Comparison of ENCODE assay signal across 21 cellular contexts in genomic region chr9:99632349-99633038, GRCh38.
DNase-seq lines count a peak whose midpoint lies in the region; ATAC-seq, FAIRE-seq and TF ChIP-seq lines count a peak whose summit lies in the region.
"Had no signal": no experiment of that assay in that cellular context is flagged by ENCODE, and none has a peak within 500 bp of the region (broad histone marks: within the 10 kb centered on the region; RNA-seq: fewer than 3 reads in every experiment).

No MANE protein-coding gene starts in this region.

- ATAC-seq in A549 (no peak), K562 (no peak)
- ATAC-seq: HCT116 had no signal

- no peak for TF ChIP-seq RAD21 in A549 (conservative IDR thresholded peaks at IDR 0.05 in 1 of 2, IDR thresholded peaks at IDR 0.05 in 1 of 2)
- no peak for TF ChIP-seq RAD21 in K562 (CRISPR knock-in tag; conservative IDR thresholded peaks at IDR 0.05 in 1 of 2, IDR thresholded peaks at IDR 0.05 in 1 of 2)

- no peaks in the 10 kb centered on the region for H3K27me3 ChIP-seq in K562 (ENCODE audit: control insufficient read depth in 2 of 2, insufficient read depth in 2 of 2, low read length in 2 of 2)

- TF ChIP-seq EP300 in A549 (IDR thresholded peaks at IDR 0.05) (no peak), K562 (IDR thresholded peaks at IDR 0.05; ENCODE audit: low read length) (no peak)

- H3K79me2 ChIP-seq in K562 (ENCODE audit: control insufficient read depth, insufficient read depth, low read length): no peaks in the 10 kb centered on the region

- CTCF ChIA-PET in A549 (lab: Yijun Ruan, JAX): no interaction called here
- CTCF ChIA-PET in K562 (lab: Yijun Ruan, JAX; ENCODE audit: low intra/inter-chr PET ratio): no interaction called here

- no peaks in the 10 kb centered on the region for H3K9me1 ChIP-seq in K562 (ENCODE audit: control insufficient read depth, insufficient read depth, low read length)

- H3K27ac ChIP-seq in A549 (no peak overlapping the region), K562 (ENCODE audit: extremely low read depth, low read depth, low read length) (no peak overlapping the region)
- H3K27ac ChIP-seq: GM23248 had no signal

- intact Hi-C loops in K562 (cut with micrococcal nuclease): loop anchor here (10.0 kb wide), 1 partner anchor 62 kb away; no protein-coding TSS in a partner anchor

- H3K9me3 ChIP-seq in A549 (no peaks in the 10 kb centered on the region), K562 (replicated peaks; ENCODE audit: control insufficient read depth, insufficient read depth, low read depth, low read length) (no peaks in the 10 kb centered on the region)

- in situ Hi-C loops in K562 (cut with MboI): no loop called here

- no peak for FAIRE-seq in A549 (lab: Jason Lieb, UNC)
- peak; percentile 23 for FAIRE-seq in GM12891 (lab: Jason Lieb, UNC)
- no peak for FAIRE-seq in K562 (lab: Jason Lieb, UNC)
- FAIRE-seq in HTR-8/SVneo (lab: Jason Lieb, UNC): no peak
- FAIRE-seq: D721Med, H54 had no signal

- DNase-seq in A549 (ENCODE audit: low read depth in 1 of 2, low spot score in 1 of 2) (no peak), GM12891 (ENCODE audit: insufficient read length, low spot score) (no peak), NAMALWA (ENCODE audit: low spot score) (peak; percentile 24), K562 (ENCODE audit: extremely low read depth in 1 of 4, low spot score in 3 of 4) (no peak), HTR-8/SVneo (ENCODE audit: insufficient read length, low spot score) (no peak), globus pallidus (ENCODE audit: low spot score) (no peak), T1000 (lab: John Stamatoyannopoulos, UW) (no peak), NCI-H69 (lab: John Stamatoyannopoulos, UW) (no peak)
- DNase-seq: 8988T; ACHN; C1 segment of cervical spinal cord; CD4-positive, alpha-beta T cell; COR-L47; DMS153; DMS79 treated with DMSO at 0.1 percent for 48 hours; GDM1; GM23248; KG1 had no signal

- TF ChIP-seq POLR2A in A549 (IDR thresholded peaks at IDR 0.05; ENCODE audit: low read length): no peak
- no peak for TF ChIP-seq POLR2A in GM12891 (IDR thresholded peaks at IDR 0.05; ENCODE audit: low read depth, low read length)
- TF ChIP-seq POLR2A in K562 (conservative IDR thresholded peaks at IDR 0.05): no peak

- H3K4me1 ChIP-seq in A549 (no peaks in the 10 kb centered on the region), K562 (replicated peaks in 1 of 2; ENCODE audit: control insufficient read depth in 2 of 2, insufficient read depth in 2 of 2, low read length in 2 of 2) (no peaks in the 10 kb centered on the region)

- no peak overlapping the region for H3K4me3 ChIP-seq in A549
- H3K4me3 ChIP-seq in K562: no peak overlapping the region
- H3K4me3 ChIP-seq: GM23248 had no signal

- H4K20me1 ChIP-seq in K562 (replicated peaks; ENCODE audit: control insufficient read depth, insufficient read depth, low read length): no peaks in the 10 kb centered on the region

- POLR2A ChIA-PET in A549 (lab: Yijun Ruan, JAX): no interaction called here
- POLR2A ChIA-PET in K562 (lab: Yijun Ruan, JAX): interaction anchor here (0.6 to 1.1 kb wide), 2 partner anchors 17 to 626 kb away, joined by 3 read pairs; no protein-coding TSS in a partner anchor

- 0% methylated on average over 1 of the region's 1 CpG for WGBS in A549 (ENCODE audit: missing lambda C conversion rate)
- 0% methylated on average over 1 of the region's 1 CpG for WGBS in K562 (ENCODE audit: insufficient coverage, low coverage, missing lambda C conversion rate)

- H2AFZ ChIP-seq in K562 (ENCODE audit: low read depth, low read length): no peak overlapping the region
- H2AFZ ChIP-seq: GM23248 had no signal

- no peak for TF ChIP-seq CTCF in A549 (IDR thresholded peaks at IDR 0.05)
- no peak for TF ChIP-seq CTCF in K562 (IDR thresholded peaks at IDR 0.05 in 2 of 3, conservative IDR thresholded peaks at IDR 0.05 in 1 of 3; ENCODE audit: insufficient read depth in 2 of 3, low read depth in 1 of 3, low read length in 3 of 3)

- H3K9ac ChIP-seq in K562 (ENCODE audit: insufficient read depth in 1 of 2, low read depth in 2 of 2, low read length in 2 of 2): no peak overlapping the region
- H3K9ac ChIP-seq: GM23248 had no signal

- no peaks in the 10 kb centered on the region for H3K36me3 ChIP-seq in K562 (ENCODE audit: control insufficient read depth, insufficient read depth, low read length)

- BruUV-seq in K562 (replicated peaks; lab: Mats Ljungman, UMichigan): no TSS peak

- H3K4me2 ChIP-seq in A549: no peak overlapping the region
- H3K4me2 ChIP-seq in K562 (ENCODE audit: insufficient read depth, low read length): no peak overlapping the region

TF ChIP-seq in A549, 52 proteins besides CTCF, POLR2A, EP300 and RAD21:
- TF ChIP-seq MAFK (IDR thresholded peaks at IDR 0.05; ENCODE audit: partially characterized antibody): peak; percentile 14
- no peak for TF ChIP-seq GATA3 (IDR thresholded peaks at IDR 0.05; ENCODE audit: borderline replicate concordance)
- TF ChIP-seq ZSCAN20 (CRISPR knock-in tag; IDR thresholded peaks at IDR 0.05): no peak

TF ChIP-seq in GM12891, 5 proteins besides CTCF, POLR2A, EP300 and RAD21:
- no peak for TF ChIP-seq POLR2AphosphoS5 (IDR thresholded peaks at IDR 0.05; ENCODE audit: low read depth, low read length)
- no peak for TF ChIP-seq PAX5 (IDR thresholded peaks at IDR 0.05; ENCODE audit: insufficient read depth, low read length, severe bottlenecking)
- no peak for TF ChIP-seq SPI1 (IDR thresholded peaks at IDR 0.05; ENCODE audit: low read depth, low read length)
- no peak for TF ChIP-seq TAF1 (IDR thresholded peaks at IDR 0.05; ENCODE audit: low read depth, low read length)
- no peak for TF ChIP-seq POU2F2 (IDR thresholded peaks at IDR 0.05; ENCODE audit: low read depth, low read length)

TF ChIP-seq in K562, 482 proteins besides CTCF, POLR2A, EP300 and RAD21:
- TF ChIP-seq ZNF316 (IDR thresholded peaks at IDR 0.05) (0 out of 2 replicates have a peak, but pooled peaks have one; percentile 8), SMARCC2 (IDR thresholded peaks at IDR 0.05; ENCODE audit: low read depth) (no peak)

Comparison
In these comparisons a context has a peak if more than half of its experiments do, and no peak if none do; other contexts are left out.
1. Of the 35 proteins assayed by ChIP-seq in both K562 and A549: peak only in K562: none; only in A549: MAFK; in both: none; in neither: 34.